In the genomic region with DNA sequence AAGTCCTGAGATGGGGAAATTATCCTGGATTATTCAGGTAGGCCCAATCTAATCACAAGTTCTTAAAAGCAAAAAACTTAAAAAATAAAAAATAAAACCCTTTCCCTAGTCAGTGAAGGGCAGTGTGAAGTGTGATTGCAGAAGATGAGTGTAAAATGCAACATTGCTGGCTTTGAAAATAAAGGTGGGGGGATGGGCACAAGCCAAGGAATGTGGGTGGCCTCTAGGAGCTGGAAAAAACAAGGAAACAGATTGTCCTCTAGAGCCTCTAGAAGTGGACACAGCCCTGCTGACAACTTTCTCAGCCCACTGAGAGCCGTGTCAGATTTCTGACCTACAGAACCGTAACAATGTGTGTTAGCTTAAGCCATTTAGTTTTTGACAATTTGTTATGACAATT, we compare ENCODE assay signal across 22 cellular contexts.
A peak's percentile ranks its signal among the peaks of the same experiment; 100 is the strongest.
DNase-seq lines count a peak whose midpoint lies in the region; ATAC-seq, FAIRE-seq and TF ChIP-seq lines count a peak whose summit lies in the region.
"Had no signal": no experiment of that assay in that cellular context is flagged by ENCODE, and none has a peak within 500 bp of the region (broad histone marks: within the 10 kb centered on the region; RNA-seq: fewer than 3 reads in every experiment).

No MANE protein-coding gene starts in this region.

- no peak overlapping the region for H3K4ac ChIP-seq in H1 (replicated peaks; ENCODE audit: insufficient read length, low read depth, low read length)

- no peak overlapping the region for H2AK5ac ChIP-seq in H1 (ENCODE audit: low read depth, low read length)

- H2BK12ac ChIP-seq in H1 (ENCODE audit: low read depth, low read length), result no peak overlapping the region

- H4K8ac ChIP-seq in H1 (ENCODE audit: extremely low read depth, insufficient read depth, low read length), result no peak overlapping the region

- H4K5ac ChIP-seq in H1 (ENCODE audit: insufficient read length, low read depth, low read length), result no peak overlapping the region

- H3K4me2 ChIP-seq in GM23338 (no peak overlapping the region), H1 (ENCODE audit: insufficient read depth in 1 of 2, low read depth in 2 of 2, low read length in 2 of 2) (0 out of 4 replicates have a peak overlapping the region, but pooled peaks of 1 of the 2 experiments have one; percentile 9), osteoblast (ENCODE audit: insufficient read depth, low read length) (no peak overlapping the region)
- H3K4me2 ChIP-seq: BLaER1 had no signal

- no peak overlapping the region for H3K18ac ChIP-seq in H1 (ENCODE audit: extremely low read depth, low read length)

- H2BK15ac ChIP-seq in H1 (ENCODE audit: low read length), result no peak overlapping the region

- H4K20me1 ChIP-seq in GM23338 (replicated peaks; ENCODE audit: insufficient read depth), result no peaks in the 10 kb centered on the region
- H4K20me1 ChIP-seq in H1 (replicated peaks in 1 of 2; ENCODE audit: control insufficient read depth in 1 of 2, insufficient read depth in 2 of 2, low read length in 2 of 2), result no peaks in the 10 kb centered on the region
- H4K20me1 ChIP-seq in osteoblast (ENCODE audit: insufficient read depth, low read length), result no peaks in the 10 kb centered on the region
- H4K20me1 ChIP-seq: BLaER1 had no signal

- no peak overlapping the region for H2BK20ac ChIP-seq in H1 (ENCODE audit: low read length)

- H3K9me3 Mint-ChIP-seq in GM23338, result no peaks in the 10 kb centered on the region
- H3K9me3 Mint-ChIP-seq: CD4-positive, CD25-positive, alpha-beta regulatory T cell; CD8-positive, alpha-beta T cell had no signal

- H3K14ac ChIP-seq in H1 (ENCODE audit: insufficient read length), result no peak overlapping the region

- WGBS in H1 (ENCODE audit: extremely low coverage in 1 of 2, insufficient coverage in 1 of 2, insufficient read length in 1 of 2, insufficient replicate concordance in 2 of 2, low coverage in 1 of 2, low lambda C conversion rate in 2 of 2, missing lambda C conversion rate in 1 of 2), 2 experiments, result 97% methylated on average over 2 of the region's 2 CpGs; no CpG with 5 or more reads in 1 of the 2 experiments

- H4K91ac ChIP-seq in H1 (replicated peaks; ENCODE audit: insufficient read length, low read length), result no peak overlapping the region

- no peaks in the 10 kb centered on the region for H3K27me3 Mint-ChIP-seq in GM23338 (ENCODE audit: insufficient read depth, low read depth, poor library complexity)

- TF ChIP-seq EP300 in H1 (IDR thresholded peaks at IDR 0.05; ENCODE audit: borderline replicate concordance in 1 of 2, low read depth in 2 of 2, low read length in 2 of 2), result no peak

- H3K27me3 ChIP-seq in GM23338 (ENCODE audit: insufficient read depth), result no peaks in the 10 kb centered on the region
- H3K27me3 ChIP-seq in H1 (replicated peaks in 1 of 4; ENCODE audit: control insufficient read depth in 3 of 4, extremely low read depth in 1 of 4, insufficient read depth in 3 of 4, low read length in 3 of 4), result no peaks in the 10 kb centered on the region
- H3K27me3 ChIP-seq in osteoblast (ENCODE audit: insufficient read depth, low read length), result no peaks in the 10 kb centered on the region
- H3K27me3 ChIP-seq: BLaER1 had no signal

- no peak overlapping the region; the same call in 1 of the 2 replicates for H2AFZ ChIP-seq in GM23338
- H2AFZ ChIP-seq in H1 (ENCODE audit: low read length), result no peak overlapping the region
- H2AFZ ChIP-seq in osteoblast (ENCODE audit: low read length), result no peak overlapping the region
- H2AFZ ChIP-seq: GM23248 had no signal

- H2BK120ac ChIP-seq in H1 (replicated peaks; ENCODE audit: low read depth, low read length), result no peak overlapping the region

- H3K9me2 ChIP-seq in GM23338 (ENCODE audit: insufficient read depth), result no peaks in the 10 kb centered on the region

- H3K9ac ChIP-seq in SK-N-MC (ENCODE audit: insufficient read length), result no peak overlapping the region
- no peak overlapping the region for H3K9ac ChIP-seq in H1 (replicated peaks in 1 of 4; ENCODE audit: extremely low read depth in 1 of 4, low read depth in 3 of 4, low read length in 3 of 4)
- H3K9ac ChIP-seq: BLaER1, GM23248 had no signal

- H3K9me3 ChIP-seq in SK-N-MC (ENCODE audit: low read depth, low read length) (no peaks in the 10 kb centered on the region), H1 (ENCODE audit: insufficient read depth in 2 of 2, low read depth in 1 of 2, low read length in 1 of 2) (no peaks in the 10 kb centered on the region), osteoblast (ENCODE audit: low read depth, low read length) (no peaks in the 10 kb centered on the region)
- H3K9me3 ChIP-seq: BLaER1, Caco-2 had no signal

- no peaks in the 10 kb centered on the region; the same call in 1 of the 2 replicates for H3K23me2 ChIP-seq in H1 (ENCODE audit: low read depth, low read length)

- H2BK5ac ChIP-seq in H1 (ENCODE audit: low read depth, low read length), result no peak overlapping the region

- no peaks in the 10 kb centered on the region for H3K79me1 ChIP-seq in H1 (ENCODE audit: low read depth, low read length)

- no peaks in the 10 kb centered on the region for H3F3A ChIP-seq in GM23338 (replicated peaks; ENCODE audit: low read depth)

- POLR2A ChIA-PET in H1 (lab: Charles Lee; ENCODE audit: partially characterized antibody), result no interaction called here

- DNase-seq in GM23338 (ENCODE audit: low spot score) (peak; percentile 41), SK-N-MC (ENCODE audit: low read depth, low spot score) (no peak), H1 (ENCODE audit: low read depth in 1 of 2, low spot score in 2 of 2) (no peak), sciatic nerve (ENCODE audit: low spot score) (no peak), osteoblast (ENCODE audit: insufficient read length, low spot score, missing footprints) (no peak), mesenteric fat pad (ENCODE audit: low spot score) (no peak)
- DNase-seq: Caco-2; CD4-positive, CD25-positive, alpha-beta regulatory T cell; CD8-positive, alpha-beta T cell; DMS153; DND-41; GM23248; HCEC 1CT had no signal

- no peak for TF ChIP-seq POLR2A in H1 (IDR thresholded peaks at IDR 0.05; ENCODE audit: control extremely low read depth in 1 of 2, low read depth in 2 of 2, low read length in 2 of 2)

- CTCF ChIA-PET in H1 (lab: Charles Lee; ENCODE audit: partially characterized antibody), result interaction anchor here (0.6 to 1.4 kb wide), 5 partner anchors 11 to 786 kb away, joined by 3 to 7 read pairs (median 3); no protein-coding TSS in a partner anchor

- H3K36me3 Mint-ChIP-seq in GM23338 (ENCODE audit: low read depth), result no peaks in the 10 kb centered on the region
- H3K36me3 Mint-ChIP-seq: CD4-positive, CD25-positive, alpha-beta regulatory T cell; CD8-positive, alpha-beta T cell had no signal

- peaks cover 12% of the 10 kb centered on the region; the same call in 1 of the 2 replicates for H3K4me1 ChIP-seq in GM23338 (ENCODE audit: insufficient read depth)
- peaks cover 0 to 9% (median 0%) of the 10 kb centered on the region in 4 experiments; a peak in 1 of 7 replicates for H3K4me1 ChIP-seq in H1 (replicated peaks in 1 of 4; ENCODE audit: control insufficient read depth in 3 of 4, insufficient read depth in 4 of 4, low read length in 3 of 4)
- H3K4me1 ChIP-seq in osteoblast (ENCODE audit: insufficient read depth, low read length), result no peaks in the 10 kb centered on the region
- H3K4me1 ChIP-seq: BLaER1, Caco-2 had no signal

- H3K56ac ChIP-seq in H1 (replicated peaks; ENCODE audit: insufficient read length, low read depth, low read length), result no peak overlapping the region

- H3K79me2 ChIP-seq in GM23338 (replicated peaks; ENCODE audit: insufficient read depth) (no peaks in the 10 kb centered on the region), H1 (ENCODE audit: control insufficient read depth in 1 of 2, insufficient read depth in 2 of 2, low read length in 2 of 2) (no peaks in the 10 kb centered on the region), osteoblast (ENCODE audit: insufficient read depth, low read length) (no peaks in the 10 kb centered on the region)

- intact Hi-C loops in sciatic nerve (cut with DNase I), result no loop called here

- ATAC-seq in GM23338 (peak; percentile 38; the same call in 2 of the 3 replicates), sciatic nerve (peak; percentile 48), HG03159 (IDR thresholded peaks at IDR 0.05; ENCODE audit: unreplicated experiment) (no peak)
- ATAC-seq: CD8-positive, alpha-beta T cell had no signal

- no peak for FAIRE-seq in H1 (lab: Jason Lieb, UNC)
- FAIRE-seq: A204.1, G401.6, GM12892, H54 had no signal

- no peak overlapping the region for H3K4me3 Mint-ChIP-seq in GM23338
- H3K4me3 Mint-ChIP-seq: B cell; CD4-positive, CD25-positive, alpha-beta regulatory T cell; CD8-positive, alpha-beta T cell had no signal

- no peaks in the 10 kb centered on the region for H3K36me3 ChIP-seq in GM23338 (ENCODE audit: insufficient read depth)
- no peaks in the 10 kb centered on the region for H3K36me3 ChIP-seq in SK-N-MC (ENCODE audit: insufficient read depth, low read length)
- H3K36me3 ChIP-seq in H1 (ENCODE audit: control insufficient read depth in 2 of 4, insufficient read depth in 4 of 4, low read length in 3 of 4), result no peaks in the 10 kb centered on the region
- H3K36me3 ChIP-seq in osteoblast (ENCODE audit: insufficient read depth, low read length), result no peaks in the 10 kb centered on the region
- H3K36me3 ChIP-seq: BLaER1 had no signal

- no peak overlapping the region for H3K27ac Mint-ChIP-seq in GM23338
- H3K27ac Mint-ChIP-seq: B cell; CD4-positive, CD25-positive, alpha-beta regulatory T cell; CD8-positive, alpha-beta T cell had no signal

- H3K27ac ChIP-seq in GM23338 (ENCODE audit: low read depth) (no peak overlapping the region), SK-N-MC (peak overlapping the region; percentile 42; the same call in 1 of the 2 replicates), H1 (ENCODE audit: low read depth, low read length) (no peak overlapping the region), osteoblast (ENCODE audit: low read depth, low read length) (no peak overlapping the region)
- H3K27ac ChIP-seq: 22Rv1, BLaER1, C4-2B, GM23248 had no signal

- no peak overlapping the region for H3K23ac ChIP-seq in H1 (ENCODE audit: insufficient read length)

- H3K4me1 Mint-ChIP-seq in GM23338, result peaks cover 23% of the 10 kb centered on the region; the same call in 2 of the 3 replicates
- H3K4me1 Mint-ChIP-seq: B cell; CD4-positive, CD25-positive, alpha-beta regulatory T cell had no signal

- TF ChIP-seq CTCF in GM23338 (conservative IDR thresholded peaks at IDR 0.05; ENCODE audit: low read depth in 2 of 2) (no peak), H1 (IDR thresholded peaks at IDR 0.05; ENCODE audit: control extremely low read depth in 1 of 3, insufficient read depth in 1 of 3, low read depth in 1 of 3, low read length in 3 of 3) (no peak), osteoblast (IDR thresholded peaks at IDR 0.05; ENCODE audit: extremely low read depth, low read depth, low read length) (no peak)

- no peak for TF ChIP-seq RAD21 in H1 (IDR thresholded peaks at IDR 0.05 in 1 of 2, conservative IDR thresholded peaks at IDR 0.05 in 1 of 2; ENCODE audit: low read depth in 2 of 2, low read length in 2 of 2)

- H3K4me3 ChIP-seq in GM23338 (no peak overlapping the region), SK-N-MC (no peak overlapping the region), H1 (ENCODE audit: extremely low read depth in 1 of 4, insufficient read depth in 2 of 4, low read depth in 3 of 4, low read length in 4 of 4) (no peak overlapping the region), osteoblast (ENCODE audit: insufficient read depth, low read length) (no peak overlapping the region)
- H3K4me3 ChIP-seq: BLaER1, GM23248 had no signal

TF ChIP-seq in H1, 55 proteins besides CTCF, POLR2A, EP300 and RAD21 (continues in another document):
- peak; percentile 31 for TF ChIP-seq ASH2L (IDR thresholded peaks at IDR 0.05; ENCODE audit: low read length)
